Comparison of ENCODE assay signal across 23 cellular contexts in genomic region chr7:16846611-16847165, GRCh38. TPM values are rescaled to one million over a fixed set of nuclear protein-coding genes. Genes with fewer than 3 reads are reported as not detected.
DNase-seq lines count a peak whose midpoint lies in the region; FAIRE-seq and TF ChIP-seq lines count a peak whose summit lies in the region.
"Had no signal": no experiment of that assay in that cellular context is flagged by ENCODE, and none has a peak within 500 bp of the region (broad histone marks: within the 10 kb centered on the region; RNA-seq: fewer than 3 reads in every experiment).

No MANE protein-coding gene starts in this region.

- peak; percentile 13 for DNase-seq in NCI-H2171 (lab: John Stamatoyannopoulos, UW)
- no peak for DNase-seq in progenitor cell of endocrine pancreas (ENCODE audit: low spot score, unreplicated experiment)
- DNase-seq in NAMALWA (ENCODE audit: low spot score), result no peak
- no peak for DNase-seq in H54 (ENCODE audit: insufficient read length, low spot score)
- DNase-seq in COLO668 (lab: John Stamatoyannopoulos, UW; ENCODE audit: unreplicated experiment), result no peak
- DNase-seq: activated naive CD8-positive, alpha-beta T cell treated with anti-CD3 and anti-CD28 coated beads, Interleukin-2, amount 10 ng/mL, durations not matched to agents 7 days and 5 days; BE2C; KG1; left ventricle myocardium superior; NCI-H1048; NCI-H2227 treated with DMSO at 0.1 percent for 48 hours; Right ventricle myocardium superior; stimulated activated CD4-positive, alpha-beta T cell treated with anti-CD3 and anti-CD28 coated beads, Interleukin-2, amount 100 ng/mL, for 24 hours had no signal

- no peak for TF ChIP-seq POLR2A in H54 (IDR thresholded peaks at IDR 0.05; ENCODE audit: low read depth, low read length)

- no peaks in the 10 kb centered on the region for H3K36me3 ChIP-seq in HEK293 (ENCODE audit: control insufficient read depth in 2 of 2, insufficient read depth in 1 of 2, low read length in 2 of 2)
- H3K36me3 ChIP-seq: BE2C, vagina had no signal

- peaks cover 7% of the 10 kb centered on the region for H3K9me3 Mint-ChIP-seq in progenitor cell of endocrine pancreas (ENCODE audit: low read depth)
- H3K9me3 Mint-ChIP-seq: activated naive CD8-positive, alpha-beta T cell treated with anti-CD3 and anti-CD28 coated beads, Interleukin-2, amount 10 ng/mL, durations not matched to agents 7 days and 5 days; stimulated activated naive CD8-positive, alpha-beta T cell treated with anti-CD3 and anti-CD28 coated beads, Interleukin-15, Interleukin-2, amounts not matched to agents 100 ng/mL and 50 ng/mL, for 24 hours had no signal

- CTCF ChIA-PET in HEK293 (lab: Yijun Ruan, JAX), result interaction anchor here (0.9 kb wide), 1 partner anchor 9 kb away, joined by 3 read pairs; no protein-coding TSS in a partner anchor

- H3K27ac ChIP-seq in HEK293 (ENCODE audit: extremely low read depth, low read depth, low read length), result no peak overlapping the region
- H3K27ac ChIP-seq: vagina had no signal

- peaks cover 21% of the 10 kb centered on the region for H3K4me1 Mint-ChIP-seq in progenitor cell of endocrine pancreas (ENCODE audit: low read depth)
- H3K4me1 Mint-ChIP-seq: activated naive CD8-positive, alpha-beta T cell treated with anti-CD3 and anti-CD28 coated beads, Interleukin-2, amount 10 ng/mL, durations not matched to agents 7 days and 5 days had no signal

- H3K27ac Mint-ChIP-seq in progenitor cell of endocrine pancreas, result peak overlapping the region; percentile 71
- H3K27ac Mint-ChIP-seq: activated naive CD8-positive, alpha-beta T cell treated with anti-CD3 and anti-CD28 coated beads, Interleukin-2, amount 10 ng/mL, durations not matched to agents 7 days and 5 days; stimulated activated naive CD8-positive, alpha-beta T cell treated with anti-CD3 and anti-CD28 coated beads, Interleukin-15, Interleukin-2, amounts not matched to agents 100 ng/mL and 50 ng/mL, for 24 hours had no signal

- peak; percentile 79 for FAIRE-seq in endometrium (lab: Jason Lieb, UNC)
- no peak for FAIRE-seq in H54 (lab: Jason Lieb, UNC)
- FAIRE-seq: GM12892 had no signal

- H3K36me3 Mint-ChIP-seq in progenitor cell of endocrine pancreas (ENCODE audit: insufficient read depth), result no peaks in the 10 kb centered on the region
- H3K36me3 Mint-ChIP-seq: activated naive CD8-positive, alpha-beta T cell treated with anti-CD3 and anti-CD28 coated beads, Interleukin-2, amount 10 ng/mL, durations not matched to agents 7 days and 5 days had no signal

- H3K9me3 ChIP-seq in HEK293 (ENCODE audit: control insufficient read depth, insufficient read depth, low read depth, low read length), result no peaks in the 10 kb centered on the region
- H3K9me3 ChIP-seq: BE2C, vagina had no signal

- H3K4me1 ChIP-seq in HEK293 (ENCODE audit: control insufficient read depth, insufficient read depth, low read length), result peaks cover 6% of the 10 kb centered on the region
- H3K4me1 ChIP-seq: BE2C had no signal

- H3K27me3 Mint-ChIP-seq in progenitor cell of endocrine pancreas, result no peaks in the 10 kb centered on the region

- H3K4me3 ChIP-seq in HEK293 (ENCODE audit: low read depth, low read length), result no peak overlapping the region
- H3K4me3 ChIP-seq: vagina had no signal

- peak overlapping the region; percentile 13 for H3K4me3 Mint-ChIP-seq in progenitor cell of endocrine pancreas (ENCODE audit: low read depth)
- H3K4me3 Mint-ChIP-seq: activated naive CD8-positive, alpha-beta T cell treated with anti-CD3 and anti-CD28 coated beads, Interleukin-2, amount 10 ng/mL, durations not matched to agents 7 days and 5 days; stimulated activated naive CD8-positive, alpha-beta T cell treated with anti-CD3 and anti-CD28 coated beads, Interleukin-15, Interleukin-2, amounts not matched to agents 100 ng/mL and 50 ng/mL, for 24 hours had no signal

- TF ChIP-seq CTCF in HEK293 (tag by site-specific recombination; IDR thresholded peaks at IDR 0.05), result no peak
- no peak for TF ChIP-seq CTCF in progenitor cell of endocrine pancreas (IDR thresholded peaks at IDR 0.05; ENCODE audit: unreplicated experiment)

- POLR2A ChIA-PET in HEK293 (lab: Yijun Ruan, JAX), result no interaction called here

TF ChIP-seq in HEK293, 187 proteins besides CTCF, POLR2A, EP300 and RAD21:
- TF ChIP-seq ZNF600 (tag by site-specific recombination; IDR thresholded peaks at IDR 0.05) (no peak), SCRT1 (tag by site-specific recombination; IDR thresholded peaks at IDR 0.05; ENCODE audit: borderline replicate concordance) (0 out of 2 replicates have a peak, but pooled peaks have one; percentile 21)
- TF ChIP-seq, protein P1, sequence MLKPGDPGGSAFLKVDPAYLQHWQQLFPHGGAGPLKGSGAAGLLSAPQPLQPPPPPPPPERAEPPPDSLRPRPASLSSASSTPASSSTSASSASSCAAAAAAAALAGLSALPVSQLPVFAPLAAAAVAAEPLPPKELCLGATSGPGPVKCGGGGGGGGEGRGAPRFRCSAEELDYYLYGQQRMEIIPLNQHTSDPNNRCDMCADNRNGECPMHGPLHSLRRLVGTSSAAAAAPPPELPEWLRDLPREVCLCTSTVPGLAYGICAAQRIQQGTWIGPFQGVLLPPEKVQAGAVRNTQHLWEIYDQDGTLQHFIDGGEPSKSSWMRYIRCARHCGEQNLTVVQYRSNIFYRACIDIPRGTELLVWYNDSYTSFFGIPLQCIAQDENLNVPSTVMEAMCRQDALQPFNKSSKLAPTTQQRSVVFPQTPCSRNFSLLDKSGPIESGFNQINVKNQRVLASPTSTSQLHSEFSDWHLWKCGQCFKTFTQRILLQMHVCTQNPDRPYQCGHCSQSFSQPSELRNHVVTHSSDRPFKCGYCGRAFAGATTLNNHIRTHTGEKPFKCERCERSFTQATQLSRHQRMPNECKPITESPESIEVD (tag by site-specific recombination; IDR thresholded peaks at IDR 0.05), result peak; percentile 17; the same call in 1 of the 2 replicates

RNA-seq across cellular contexts. Expression of gene AGR3, which starts 35.1 kb away (rescaled TPM):
- total RNA-seq in progenitor cell of endocrine pancreas, result 5.8 and 13.3 TPM in 2 replicates
- total RNA-seq: activated CD8-positive, alpha-beta memory T cell treated with anti-CD3 and anti-CD28 coated beads for 36 hours; activated naive CD8-positive, alpha-beta T cell treated with anti-CD3 and anti-CD28 coated beads, Interleukin-2, amount 10 ng/mL, durations not matched to agents 7 days and 5 days; dermis microvascular lymphatic vessel endothelial cell; left ventricle myocardium superior; osteocyte; Right ventricle myocardium superior; sciatic nerve; T-helper 2 cell treated with Interferon-gamma antibody and Interleukin-4, amounts not matched to agents 100 ng/mL and 5 ng/mL, for 36 hours; vagina had no signal

RNA-seq across cellular contexts. Expression of gene AGR2, which starts 41.9 kb away (rescaled TPM):
- total RNA-seq in progenitor cell of endocrine pancreas, result 25.8 and 56.3 TPM in 2 replicates
- total RNA-seq: activated CD8-positive, alpha-beta memory T cell treated with anti-CD3 and anti-CD28 coated beads for 36 hours; activated naive CD8-positive, alpha-beta T cell treated with anti-CD3 and anti-CD28 coated beads, Interleukin-2, amount 10 ng/mL, durations not matched to agents 7 days and 5 days; dermis microvascular lymphatic vessel endothelial cell; left ventricle myocardium superior; osteocyte; Right ventricle myocardium superior; T-helper 2 cell treated with Interferon-gamma antibody and Interleukin-4, amounts not matched to agents 100 ng/mL and 5 ng/mL, for 36 hours; vagina had no signal
